Comparison of ENCODE assay signal across 14 cellular contexts in the genomic region with DNA sequence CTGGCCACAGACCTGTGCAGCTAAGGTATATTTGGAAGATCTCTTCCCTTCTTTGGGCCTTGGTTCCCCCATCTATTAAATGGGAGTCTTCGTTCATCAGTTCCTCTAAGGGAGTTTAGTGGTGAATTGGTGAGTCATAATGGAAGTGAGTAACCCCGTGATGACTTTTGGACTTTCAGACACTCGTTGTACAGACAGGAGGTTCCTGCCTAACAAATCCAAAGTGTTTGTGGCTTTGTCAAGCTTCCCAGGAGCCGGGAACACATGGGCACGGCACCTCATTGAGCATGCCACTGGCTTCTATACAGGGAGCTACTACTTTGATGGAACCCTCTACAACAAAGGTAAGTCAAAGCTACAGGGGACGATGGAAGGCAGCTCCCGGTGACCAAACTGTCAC. TPM values are rescaled to one million over a fixed set of nuclear protein-coding genes. Genes with fewer than 3 reads are reported as not detected.
DNase-seq lines count a peak whose midpoint lies in the region; ATAC-seq and TF ChIP-seq lines count a peak whose summit lies in the region.
"Had no signal": no experiment of that assay in that cellular context is flagged by ENCODE, and none has a peak within 500 bp of the region (broad histone marks: within the 10 kb centered on the region; RNA-seq: fewer than 3 reads in every experiment).

No MANE protein-coding gene starts in this region.

- H3K36me3 ChIP-seq in breast epithelium: no peaks in the 10 kb centered on the region
- no peaks in the 10 kb centered on the region for H3K36me3 ChIP-seq in Panc1 (ENCODE audit: control insufficient read depth, insufficient read depth, low read length)
- H3K36me3 ChIP-seq: cardiac muscle cell, suprapubic skin had no signal

- H3K4me1 Mint-ChIP-seq in MCF 10A (ENCODE audit: insufficient read depth, unreplicated experiment): peaks cover 11% of the 10 kb centered on the region
- no peaks in the 10 kb centered on the region for H3K4me1 Mint-ChIP-seq in nephron progenitor cell
- H3K4me1 Mint-ChIP-seq: nephron had no signal

- H3K27me3 ChIP-seq in breast epithelium: peaks cover 0 to 12% of the 10 kb centered on the region in 2 donors
- H3K27me3 ChIP-seq in Panc1 (ENCODE audit: control insufficient read depth, insufficient read depth, low read length): no peaks in the 10 kb centered on the region
- H3K27me3 ChIP-seq: cardiac muscle cell, suprapubic skin had no signal

- in situ Hi-C loops in Panc1 (cut with HindIII; ENCODE audit: low pct_unique_long_range_greater_than_20kb, low sequenced_read_pairs): no loop called here
- in situ Hi-C loops in G401 (cut with HindIII; ENCODE audit: low sequenced_read_pairs): no loop called here

- H3K4me3 Mint-ChIP-seq in MCF 10A (ENCODE audit: unreplicated experiment): no peak overlapping the region
- H3K4me3 Mint-ChIP-seq in nephron progenitor cell: no peak overlapping the region
- H3K4me3 Mint-ChIP-seq: nephron had no signal

- CTCF ChIA-PET in MCF 10A (lab: Yijun Ruan, JAX) (interaction anchor here (0.9 kb wide), 1 partner anchor 519 kb away, joined by 4 read pairs; no protein-coding TSS in a partner anchor), Panc1 (lab: Charles Lee) (no interaction called here)

- no peaks in the 10 kb centered on the region for H3K9me3 Mint-ChIP-seq in MCF 10A (ENCODE audit: unreplicated experiment)
- H3K9me3 Mint-ChIP-seq in nephron progenitor cell: no peaks in the 10 kb centered on the region
- H3K9me3 Mint-ChIP-seq: nephron had no signal

- peaks cover 73% of the 10 kb centered on the region for H3K27me3 Mint-ChIP-seq in MCF 10A (ENCODE audit: insufficient read depth, unreplicated experiment)
- H3K27me3 Mint-ChIP-seq in nephron progenitor cell (ENCODE audit: low read depth, poor library complexity): peaks cover 22% of the 10 kb centered on the region

- H3K4me3 ChIP-seq in breast epithelium (no peak overlapping the region), Panc1 (ENCODE audit: low read depth in 2 of 2, low read length in 2 of 2) (no peak overlapping the region), foreskin fibroblast (ENCODE audit: low read depth in 1 of 2, low read length in 2 of 2) (no peak overlapping the region)
- H3K4me3 ChIP-seq: cardiac muscle cell, K562, suprapubic skin had no signal

- POLR2A ChIA-PET in MCF 10A (lab: Yijun Ruan, JAX) (no interaction called here), Panc1 (lab: Charles Lee) (no interaction called here)

- BruUV-seq in MCF 10A (replicated peaks; lab: Mats Ljungman, UMichigan): no TSS peak
- no TSS peak for BruUV-seq in Panc1 (replicated peaks; lab: Mats Ljungman, UMichigan)

- no peak for ATAC-seq in Panc1
- ATAC-seq: K562 had no signal

- no peak for TF ChIP-seq POLR2A in breast epithelium (IDR thresholded peaks at IDR 0.05)

- intact Hi-C loops in MCF 10A (cut with micrococcal nuclease): no loop called here
- intact Hi-C loops in breast epithelium (cut with DNase I; ENCODE audit: low total_unique reads): no loop called here
- intact Hi-C loops in Panc1 (cut with micrococcal nuclease; ENCODE audit: unreplicated experiment): no loop called here

- DNase-seq in MCF 10A (ENCODE audit: unreplicated experiment) (peak; percentile 47), breast epithelium (ENCODE audit: low spot score in 2 of 2) (no peak), Panc1 (ENCODE audit: low read depth, low spot score) (peak; percentile 2), foreskin fibroblast (peak; percentile 15 to 36), HUDEP-2 (lab: John Stamatoyannopoulos, UW; ENCODE audit: unreplicated experiment in 76 of 76) (no peak), nephron progenitor cell (no peak), G401 (ENCODE audit: low spot score) (no peak), occipital lobe (lab: John Stamatoyannopoulos, UW) (no peak)
- DNase-seq: activated naive CD4-positive, alpha-beta T cell treated with Interleukin-2 at 50 U/mL for 16 hours; NCI-H2029 had no signal

- H3K4me1 ChIP-seq in breast epithelium (no peaks in the 10 kb centered on the region), Panc1 (ENCODE audit: control insufficient read depth, insufficient read depth, low read length) (no peaks in the 10 kb centered on the region)
- H3K4me1 ChIP-seq: suprapubic skin had no signal

- H3K36me3 Mint-ChIP-seq in MCF 10A (ENCODE audit: insufficient read depth, unreplicated experiment): no peaks in the 10 kb centered on the region
- no peaks in the 10 kb centered on the region for H3K36me3 Mint-ChIP-seq in nephron progenitor cell (ENCODE audit: low read depth)

- H3K27ac Mint-ChIP-seq in MCF 10A (ENCODE audit: low read depth, unreplicated experiment): no peak overlapping the region
- no peak overlapping the region for H3K27ac Mint-ChIP-seq in nephron progenitor cell
- H3K27ac Mint-ChIP-seq: nephron had no signal

- no peaks in the 10 kb centered on the region for H3K9me3 ChIP-seq in breast epithelium
- H3K9me3 ChIP-seq in Panc1 (ENCODE audit: control insufficient read depth, insufficient read depth, low read depth, low read length): no peaks in the 10 kb centered on the region
- H3K9me3 ChIP-seq: suprapubic skin had no signal

- TF ChIP-seq CTCF in MCF 10A (IDR thresholded peaks at IDR 0.05; ENCODE audit: unreplicated experiment) (no peak), breast epithelium (IDR thresholded peaks at IDR 0.05) (no peak), Panc1 (IDR thresholded peaks at IDR 0.05) (no peak), foreskin fibroblast (IDR thresholded peaks at IDR 0.05; ENCODE audit: low read depth, low read length) (no peak), nephron progenitor cell (IDR thresholded peaks at IDR 0.05) (no peak)

- H3K27ac ChIP-seq in breast epithelium (no peak overlapping the region), Panc1 (ENCODE audit: low read length) (no peak overlapping the region)
- H3K27ac ChIP-seq: cardiac muscle cell, suprapubic skin had no signal

RNA-seq across cellular contexts. Expression of a gene that starts 40.4 kb away (rescaled TPM):
- total RNA-seq in MCF 10A (2022) (0.44 TPM in 1 of 2 replicates, not detected in the other), breast epithelium (1 to 10 TPM in 2 of 3 donors, under 1 TPM in 1; 0.88 to 2.2 (median 2.0) TPM), Panc1 (2021; ENCODE audit: unreplicated experiment) (0.74 TPM), occipital lobe (35.7 TPM)
- 1.6 TPM for polyA plus RNA-seq in Panc1 (2012; ENCODE audit: insufficient read length)
- 0.06 TPM in 1 of 2 replicates, not detected in the other for total RNA-seq in G401 (2014; rRNA removed; shearing (Covaris generic))
- total RNA-seq: K562 had no signal
- polyA plus RNA-seq: K562 had no signal

Comparison
In these comparisons a context has a peak if more than half of its experiments do, and no peak if none do; other contexts are left out.
1. DNase-seq: peak in MCF 10A (single experiment), Panc1 (single experiment) and foreskin fibroblast (2 of 2); none in breast epithelium (0 of 2), HUDEP-2 (0 of 76), nephron progenitor cell (single experiment), G401 (single experiment) and occipital lobe (single experiment).
2. RNA of a gene that starts 40.4 kb away (total RNA-seq): 35.7 TPM in occipital lobe (single experiment); 0.88 to 2.2 TPM in breast epithelium, 0.74 TPM in Panc1 (single experiment), 0.06 TPM in G401 and 0.44 TPM in MCF 10A; every median in the first group is over 10 times any median in the second.